ENCODE assay signal across 9 cellular contexts in the genomic region with DNA sequence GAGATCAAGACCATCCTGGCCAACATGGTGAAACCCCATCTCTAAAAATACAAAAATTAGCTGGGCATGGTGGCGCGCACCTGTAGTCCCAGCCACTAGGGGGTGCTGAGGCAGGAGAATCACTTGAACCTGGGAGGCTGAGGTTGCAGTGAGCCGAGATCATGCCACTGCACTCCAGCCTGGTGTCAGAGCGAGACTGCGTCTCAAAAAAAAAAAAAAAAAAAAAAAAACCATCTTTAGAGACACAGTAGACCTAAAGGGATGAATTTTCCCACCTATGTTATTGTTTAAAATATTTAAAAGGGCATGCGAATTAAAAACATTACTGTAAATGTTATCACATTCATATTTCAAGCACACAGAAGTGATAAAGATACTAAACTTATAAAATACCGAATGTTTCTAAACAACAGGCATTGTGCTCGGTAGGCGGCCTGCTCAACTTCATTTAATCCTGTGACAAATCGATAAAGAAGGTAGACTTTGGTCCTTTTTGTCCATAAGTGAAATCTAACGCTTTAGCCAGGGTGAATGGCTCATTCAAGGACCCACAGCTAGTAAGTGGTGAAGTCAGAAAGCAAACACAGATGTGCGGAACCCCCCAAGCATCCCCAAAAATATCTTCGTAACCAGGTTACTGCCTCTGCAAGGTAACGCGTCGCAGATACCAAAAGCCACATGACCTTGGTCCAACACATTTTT. TPM values are rescaled to one million over a fixed set of nuclear protein-coding genes. Genes with fewer than 3 reads are reported as not detected.
DNase-seq lines count a peak whose midpoint lies in the region; ATAC-seq and TF ChIP-seq lines count a peak whose summit lies in the region.
"Had no signal": no experiment of that assay in that cellular context is flagged by ENCODE, and none has a peak within 500 bp of the region (broad histone marks: within the 10 kb centered on the region; RNA-seq: fewer than 3 reads in every experiment).

No MANE protein-coding gene starts in this region.

- H3K36me3 ChIP-seq in lung (ENCODE audit: control insufficient read depth in 2 of 2, insufficient read depth in 2 of 2, low read length in 2 of 2) = peaks cover 16 to 24% of the 10 kb centered on the region in 2 donors

- peak in 2 of 4 experiments; percentile 50 to 59 for ATAC-seq in T-cell (replicated peaks in 1 of 4)
- ATAC-seq in lung (ENCODE audit: insufficient read depth, low FRiP score) = no peak
- ATAC-seq in stimulated activated naive CD8-positive, alpha-beta T cell treated with anti-CD3 and anti-CD28 coated beads, Interleukin-15, Interleukin-2, amounts not matched to agents 100 U/mL and 50 U/mL, for 24 hours = peak; percentile 32
- ATAC-seq in GM18511 (IDR thresholded peaks at IDR 0.05; ENCODE audit: unreplicated experiment) = no peak
- no peak for ATAC-seq in GM21528 (IDR thresholded peaks at IDR 0.05; ENCODE audit: low FRiP score, unreplicated experiment)

- peaks cover 0 to 2% of the 10 kb centered on the region in 2 donors for H3K9me3 ChIP-seq in lung (ENCODE audit: control insufficient read depth in 2 of 2, insufficient read depth in 1 of 2, low read length in 1 of 2)
- H3K9me3 ChIP-seq: BLaER1 had no signal

- POLR2A ChIA-PET in T-cell (lab: Charles Lee) = no interaction called here

- peaks cover 0 to 5% (median 4%) of the 10 kb centered on the region in 3 donors for H3K4me1 Mint-ChIP-seq in T-cell

- TF ChIP-seq CTCF in astrocyte of the spinal cord (IDR thresholded peaks at IDR 0.05; ENCODE audit: low read depth, low read length) (peak; percentile 59), lung (IDR thresholded peaks at IDR 0.05; ENCODE audit: control extremely low read depth, extremely low read depth) (peak; percentile 35)

- in situ Hi-C loops in astrocyte of the spinal cord (cut with HindIII; ENCODE audit: low sequenced_read_pairs) = no loop called here

- CTCF ChIA-PET in T-cell (lab: Charles Lee) = interaction anchor here in 1 of 2 donors (0.6 to 1.4 kb wide), 6 partner anchors 13 to 329 kb away, joined by 3 to 4 read pairs (median 3); a partner anchor contains a TSS

- H3K9me3 Mint-ChIP-seq in T-cell = no peaks in the 10 kb centered on the region

- no peak overlapping the region for H3K4me3 Mint-ChIP-seq in T-cell

- peaks cover 64% of the 10 kb centered on the region for H3K36me3 Mint-ChIP-seq in T-cell

- H3K27ac ChIP-seq in lung (ENCODE audit: low read depth in 1 of 2, low read length in 1 of 2) = no peak overlapping the region
- H3K27ac ChIP-seq: BLaER1 had no signal

- WGBS in lung, 2 donors = 86 to 88% methylated on average over 16 of the region's 16 CpGs

- H3K4me3 ChIP-seq in astrocyte of the spinal cord (ENCODE audit: low read depth, low read length) (no peak overlapping the region), lung (no peak overlapping the region)
- H3K4me3 ChIP-seq: BLaER1 had no signal

- H3K27me3 ChIP-seq in lung (ENCODE audit: control insufficient read depth, insufficient read depth) = no peaks in the 10 kb centered on the region
- H3K27me3 ChIP-seq: BLaER1 had no signal

- DNase-seq in NCI-H1105 (lab: John Stamatoyannopoulos, UW) (peak; percentile 11), NCI-H1105 treated with DMSO at 0.1 percent for 48 hours (lab: John Stamatoyannopoulos, UW) (no peak), T-cell (peak; percentile 39 to 72 (median 60)), astrocyte of the spinal cord (ENCODE audit: low read depth, low spot score) (no peak), lung (ENCODE audit: low spot score) (peak; percentile 40)
- DNase-seq in stimulated activated naive CD8-positive, alpha-beta T cell treated with anti-CD3 and anti-CD28 coated beads, Interleukin-15, Interleukin-2, amounts not matched to agents 100 U/mL and 50 U/mL, for 24 hours = peak; percentile 70

- H3K27me3 Mint-ChIP-seq in T-cell = no peaks in the 10 kb centered on the region

- no peaks in the 10 kb centered on the region for H3K4me1 ChIP-seq in lung (ENCODE audit: control insufficient read depth in 2 of 2, insufficient read depth in 2 of 2, low read length in 2 of 2)

- H3K27ac Mint-ChIP-seq in T-cell = no peak overlapping the region

RNA-seq across cellular contexts. Expression of a gene that starts 16.1 kb away (rescaled TPM):
- total RNA-seq in T-cell = 10 to 100 TPM; 33.7 to 41.9 (median 36.8) TPM
- total RNA-seq in lung = 10 to 100 TPM; 23.5 TPM
- 1 to 10 TPM; 4.4 to 9.5 TPM for polyA plus RNA-seq in lung

RNA-seq across cellular contexts. Expression of a gene that starts 16.8 kb away (rescaled TPM):
- 10 to 100 TPM; 60.3 to 65.1 (median 62.7) TPM for total RNA-seq in T-cell
- total RNA-seq in lung = 10 to 100 TPM; 34.4 to 37.6 TPM
- 10 to 100 TPM; 17.1 to 20.3 TPM for polyA plus RNA-seq in lung

RNA-seq across cellular contexts. Expression of a gene that starts 45.5 kb away (rescaled TPM):
- total RNA-seq in T-cell = 10 to 100 TPM; 37.5 to 57.6 (median 55.5) TPM
- 10 to 100 TPM; 30.1 to 40.0 TPM for total RNA-seq in lung
- 10 to 100 TPM; 31.5 to 67.4 TPM for polyA plus RNA-seq in lung

RNA-seq across cellular contexts. Expression of a gene that starts 45.7 kb away (rescaled TPM):
- total RNA-seq in T-cell (10 to 100 TPM; 22.1 to 40.2 (median 38.2) TPM), lung (10 to 100 TPM; 34.9 to 36.3 TPM)
- 10 to 100 TPM; 24.7 to 25.1 TPM for polyA plus RNA-seq in lung

Comparison
In these comparisons a context has a peak if more than half of its experiments do, and no peak if none do; other contexts are left out.
1. DNase-seq: peak in NCI-H1105 (single experiment), T-cell (34 of 34), lung (single experiment) and stimulated activated naive CD8-positive, alpha-beta T cell treated with anti-CD3 and anti-CD28 coated beads, Interleukin-15, Interleukin-2, amounts not matched to agents 100 U/mL and 50 U/mL, for 24 hours (single experiment); none in NCI-H1105 treated with DMSO at 0.1 percent for 48 hours (single experiment) and astrocyte of the spinal cord (single experiment).